10 cellular contexts compared by ENCODE assay signal in genomic region chr2:45821558-45822271, GRCh38.
DNase-seq lines count a peak whose midpoint lies in the region; ATAC-seq and TF ChIP-seq lines count a peak whose summit lies in the region.
"Had no signal": no experiment of that assay in that cellular context is flagged by ENCODE, and none has a peak within 500 bp of the region (broad histone marks: within the 10 kb centered on the region; RNA-seq: fewer than 3 reads in every experiment).

No MANE protein-coding gene starts in this region.

- H3K9me3 ChIP-seq in A673 (ENCODE audit: low read depth, low read length, poor library complexity, severe bottlenecking) (no peaks in the 10 kb centered on the region), muscle layer of duodenum (ENCODE audit: control insufficient read depth in 1 of 2, low read length in 2 of 2) (no peaks in the 10 kb centered on the region)

- ATAC-seq in HG02870 (IDR thresholded peaks at IDR 0.05; ENCODE audit: unreplicated experiment) (no peak), HG03135 (IDR thresholded peaks at IDR 0.05; ENCODE audit: unreplicated experiment) (no peak)

- CTCF ChIA-PET in A673 (lab: Charles Lee), result no interaction called here

- no TSS peak for BruUV-seq in A673 (replicated peaks; lab: Mats Ljungman, UMichigan)

- DNase-seq in A673 (ENCODE audit: low spot score), result peak; percentile 13
- peak; percentile 38 for DNase-seq in NCI-H2029 treated with DMSO at 0.1 percent for 48 hours (lab: John Stamatoyannopoulos, UW)
- DNase-seq in choroid plexus epithelial cell (ENCODE audit: low read depth), result peak; percentile 88
- DNase-seq in NCI-H128 (lab: John Stamatoyannopoulos, UW; ENCODE audit: unreplicated experiment), result no peak
- no peak for DNase-seq in stimulated activated CD4-positive, alpha-beta T cell treated with anti-CD3 and anti-CD28 coated beads, Interleukin-12 subunit alpha, Interleukin-12 subunit beta, amount 100 ng/mL, for 4 hours
- DNase-seq: CD4-positive, CD25-positive, alpha-beta regulatory T cell had no signal

- H3K4me3 ChIP-seq in A673 (ENCODE audit: low read depth, low read length, poor library complexity, severe bottlenecking) (no peak overlapping the region), choroid plexus epithelial cell (ENCODE audit: low read depth, low read length) (no peak overlapping the region), muscle layer of duodenum (ENCODE audit: low read depth in 1 of 2, low read length in 2 of 2) (no peak overlapping the region)
- H3K4me3 ChIP-seq: smooth muscle cell had no signal

- no peak for TF ChIP-seq CTCF in A673 (conservative IDR thresholded peaks at IDR 0.05; ENCODE audit: low read depth, low read length)
- TF ChIP-seq CTCF in choroid plexus epithelial cell (conservative IDR thresholded peaks at IDR 0.05; ENCODE audit: low read depth, low read length), result no peak

- POLR2A ChIA-PET in A673 (lab: Charles Lee; ENCODE audit: low non-redundant PET), result no interaction called here

- H3K4me1 ChIP-seq in A673 (ENCODE audit: insufficient read depth, low read length, poor library complexity, severe bottlenecking) (no peaks in the 10 kb centered on the region), muscle layer of duodenum (ENCODE audit: control insufficient read depth in 1 of 2, insufficient read depth in 2 of 2, low read length in 2 of 2) (peaks cover 4 to 38% of the 10 kb centered on the region in 2 donors)

- H3K27ac ChIP-seq in A673 (ENCODE audit: low read depth, low read length, poor library complexity, severe bottlenecking) (no peak overlapping the region), muscle layer of duodenum (ENCODE audit: low read length) (peak overlapping the region; percentile 45)

- intact Hi-C loops in A673 (cut with micrococcal nuclease; ENCODE audit: unreplicated experiment), result no loop called here

- H3K27me3 ChIP-seq in A673 (replicated peaks; ENCODE audit: insufficient read depth, low read depth, low read length, poor library complexity) (peaks cover 9% of the 10 kb centered on the region), muscle layer of duodenum (ENCODE audit: low read depth, low read length) (no peaks in the 10 kb centered on the region)

- H3K36me3 ChIP-seq in A673 (ENCODE audit: insufficient read depth, low read length, poor library complexity, severe bottlenecking) (no peaks in the 10 kb centered on the region), muscle layer of duodenum (ENCODE audit: control insufficient read depth in 1 of 2, insufficient read depth in 2 of 2, low read length in 2 of 2) (no peaks in the 10 kb centered on the region)

Comparison
In these comparisons a context has a peak if more than half of its experiments do, and no peak if none do; other contexts are left out.
1. DNase-seq: peak in A673 (single experiment), NCI-H2029 treated with DMSO at 0.1 percent for 48 hours (single experiment) and choroid plexus epithelial cell (single experiment); none in NCI-H128 (single experiment) and stimulated activated CD4-positive, alpha-beta T cell treated with anti-CD3 and anti-CD28 coated beads, Interleukin-12 subunit alpha, Interleukin-12 subunit beta, amount 100 ng/mL, for 4 hours (single experiment).